ENCODE assay signal across 19 cellular contexts in the genomic region with DNA sequence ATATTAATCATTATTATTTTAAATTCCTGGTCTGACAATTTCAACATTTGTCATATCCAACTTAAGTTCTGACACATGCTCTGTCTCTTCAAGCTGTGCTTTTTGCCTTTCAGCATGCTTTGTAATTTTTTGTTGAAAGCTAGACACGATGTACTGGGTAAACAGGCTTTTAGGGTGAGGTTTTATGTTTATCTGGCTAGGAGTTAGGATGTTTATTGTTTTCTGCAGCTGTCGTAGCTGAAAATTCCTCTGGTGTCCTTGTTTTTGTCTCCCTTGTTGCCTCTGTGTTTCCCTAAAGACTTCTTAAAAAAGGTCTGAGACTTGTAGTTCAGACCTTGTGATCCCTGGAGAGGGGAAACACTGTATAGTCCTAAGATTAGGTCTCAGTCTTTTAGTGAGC.
"Had no signal": no experiment of that assay in that cellular context is flagged by ENCODE, and none has a peak within 500 bp of the region (broad histone marks: within the 10 kb centered on the region; RNA-seq: fewer than 3 reads in every experiment).

No MANE protein-coding gene starts in this region.

- H3K4me3 ChIP-seq: gastrocnemius medialis, heart right ventricle, psoas muscle, skin epidermis, suprapubic skin, thyroid gland, upper lobe of right lung, vagina had no signal

- ATAC-seq: gastrocnemius medialis; heart right ventricle; left lobe of liver; natural killer cell treated with Interleukin-12 subunit alpha and Interleukin-12 subunit beta and Interleukin-15 and Interleukin-18, amount 100 ng/mL, for 72 hours; psoas muscle; sciatic nerve; stimulated activated naive CD8-positive, alpha-beta T cell treated with anti-CD3 and anti-CD28 coated beads, Interleukin-15, Interleukin-2, amounts not matched to agents 100 U/mL and 50 U/mL, for 24 hours; upper lobe of right lung had no signal

- H3K4me1 ChIP-seq: gastrocnemius medialis, parathyroid adenoma, psoas muscle, suprapubic skin, thyroid gland, upper lobe of right lung, vagina had no signal

- H3K9me3 Mint-ChIP-seq: dendritic cell treated with granulocyte-macrophage colony-stimulating factor and Interleukin-4, amounts not matched to agents 40 ng/mL and 50 ng/mL, for 4 days had no signal

- H2AFZ ChIP-seq: parathyroid adenoma had no signal

- H3K27ac ChIP-seq: gastrocnemius medialis, heart right ventricle, parathyroid adenoma, psoas muscle, skin epidermis, suprapubic skin, thyroid gland, upper lobe of right lung, vagina had no signal

- H3K9me3 ChIP-seq: gastrocnemius medialis, heart right ventricle, psoas muscle, suprapubic skin, thyroid gland, upper lobe of right lung, vagina had no signal

- H3K27me3 ChIP-seq: gastrocnemius medialis, heart right ventricle, suprapubic skin, thyroid gland, upper lobe of right lung, vagina had no signal

- H3K79me2 ChIP-seq: parathyroid adenoma had no signal

- DNase-seq: gastrocnemius medialis; heart right ventricle; hypothalamus; islet precursor cell; mammary epithelial cell; psoas muscle; retina; stimulated activated CD4-positive, alpha-beta T cell treated with anti-CD3 and anti-CD28 coated beads, Interleukin-2, amount 100 ng/mL, for 48 hours; stimulated activated naive CD8-positive, alpha-beta T cell treated with anti-CD3 and anti-CD28 coated beads, Interleukin-15, Interleukin-2, amounts not matched to agents 100 U/mL and 50 U/mL, for 24 hours; thyroid gland; upper lobe of right lung had no signal

- H3K4me3 Mint-ChIP-seq: dendritic cell treated with granulocyte-macrophage colony-stimulating factor and Interleukin-4, amounts not matched to agents 40 ng/mL and 50 ng/mL, for 4 days; natural killer cell treated with Interleukin-12 subunit alpha and Interleukin-12 subunit beta and Interleukin-15 and Interleukin-18, amount 100 ng/mL, for 72 hours had no signal

- H3K9ac ChIP-seq: parathyroid adenoma had no signal

- H3K27me3 Mint-ChIP-seq: dendritic cell treated with granulocyte-macrophage colony-stimulating factor and Interleukin-4, amounts not matched to agents 40 ng/mL and 50 ng/mL, for 4 days; natural killer cell treated with Interleukin-12 subunit alpha and Interleukin-12 subunit beta and Interleukin-15 and Interleukin-18, amount 100 ng/mL, for 72 hours had no signal

- H3K27ac Mint-ChIP-seq: dendritic cell treated with granulocyte-macrophage colony-stimulating factor and Interleukin-4, amounts not matched to agents 40 ng/mL and 50 ng/mL, for 4 days had no signal
